Comparison of ENCODE assay signal across 9 cellular contexts in genomic region chr14:68309631-68310030, GRCh38.
DNase-seq lines count a peak whose midpoint lies in the region; ATAC-seq and TF ChIP-seq lines count a peak whose summit lies in the region.
"Had no signal": no experiment of that assay in that cellular context is flagged by ENCODE, and none has a peak within 500 bp of the region (broad histone marks: within the 10 kb centered on the region; RNA-seq: fewer than 3 reads in every experiment).

No MANE protein-coding gene starts in this region.

- no peak overlapping the region for H2BK12ac ChIP-seq in mesenchymal stem cell (ENCODE audit: low read length in 2 of 2)

- ATAC-seq in Right ventricle myocardium superior (ENCODE audit: poor library complexity) (peak; percentile 37), HG02884 (IDR thresholded peaks at IDR 0.05; ENCODE audit: unreplicated experiment) (no peak)
- no peak for ATAC-seq in CD8-positive, alpha-beta T cell
- ATAC-seq in activated T-cell treated with anti-CD3 and anti-CD28 coated beads, Interleukin-2, amount 50 U/mL, for 4 hours: no peak

- 92% methylated on average over 2 of the region's 2 CpGs for WGBS in mesenchymal stem cell

- POLR2A ChIA-PET in CD8-positive, alpha-beta T cell (lab: Charles Lee): no interaction called here

- TF ChIP-seq CTCF in right atrium auricular region (IDR thresholded peaks at IDR 0.05): no peak
- no peak for TF ChIP-seq CTCF in CD8-positive, alpha-beta T cell (IDR thresholded peaks at IDR 0.05)

- DNase-seq in Right ventricle myocardium superior (no peak), right atrium auricular region (ENCODE audit: low spot score) (no peak), RPMI7951 (ENCODE audit: low read depth) (peak; percentile 81), lung microvascular endothelial cell (ENCODE audit: low read depth in 2 of 2) (peak; percentile 49 to 69), mesenchymal stem cell (no peak)
- DNase-seq in CD8-positive, alpha-beta T cell: no peak
- no peak for DNase-seq in activated T-cell treated with anti-CD3 and anti-CD28 coated beads, Interleukin-2, amount 50 U/mL, for 4 hours
- DNase-seq: NCI-H2227 treated with DMSO at 0.1 percent for 48 hours had no signal

- H2BK120ac ChIP-seq in mesenchymal stem cell (ENCODE audit: low read depth, low read length): no peak overlapping the region

- H4K8ac ChIP-seq in mesenchymal stem cell (ENCODE audit: low read length): no peak overlapping the region

- H2AFZ ChIP-seq in mesenchymal stem cell (ENCODE audit: low read depth, low read length): no peak overlapping the region

- H3K36me3 Mint-ChIP-seq in CD8-positive, alpha-beta T cell: no peaks in the 10 kb centered on the region
- peaks cover 2% of the 10 kb centered on the region for H3K36me3 Mint-ChIP-seq in activated T-cell treated with anti-CD3 and anti-CD28 coated beads, Interleukin-2, amount 50 U/mL, for 4 hours (ENCODE audit: insufficient read depth)

- H4K91ac ChIP-seq in mesenchymal stem cell (ENCODE audit: low read length): no peak overlapping the region

- no peak overlapping the region for H3K27ac Mint-ChIP-seq in CD8-positive, alpha-beta T cell

- H3K36me3 ChIP-seq in right atrium auricular region (no peaks in the 10 kb centered on the region), mesenchymal stem cell (ENCODE audit: control insufficient read depth in 1 of 2, insufficient read depth in 2 of 2, low read depth in 1 of 2, low read length in 2 of 2) (no peaks in the 10 kb centered on the region)
- no peaks in the 10 kb centered on the region for H3K36me3 ChIP-seq in CD8-positive, alpha-beta T cell (ENCODE audit: insufficient read depth, low read length)

- no peak overlapping the region for H3K18ac ChIP-seq in mesenchymal stem cell (ENCODE audit: low read depth in 1 of 2, low read length in 2 of 2)

- H3K79me1 ChIP-seq in mesenchymal stem cell (replicated peaks; ENCODE audit: low read length, poor library complexity, severe bottlenecking): no peaks in the 10 kb centered on the region

- peak overlapping the region in 1 of 2 donors; percentile 4 for H3K27ac ChIP-seq in right atrium auricular region
- H3K27ac ChIP-seq in CD8-positive, alpha-beta T cell (ENCODE audit: low read depth, low read length): no peak overlapping the region
- H3K27ac ChIP-seq in mesenchymal stem cell (ENCODE audit: low read length, poor library complexity, severe bottlenecking): no peak overlapping the region

- no peak overlapping the region for H3K9ac ChIP-seq in mesenchymal stem cell (ENCODE audit: low read length)

- no peaks in the 10 kb centered on the region for H3K27me3 Mint-ChIP-seq in CD8-positive, alpha-beta T cell (ENCODE audit: low read depth)
- no peaks in the 10 kb centered on the region for H3K27me3 Mint-ChIP-seq in activated T-cell treated with anti-CD3 and anti-CD28 coated beads, Interleukin-2, amount 50 U/mL, for 4 hours (ENCODE audit: low read depth)

- CTCF ChIA-PET in CD8-positive, alpha-beta T cell (lab: Charles Lee): no interaction called here

- no peak overlapping the region for H2BK15ac ChIP-seq in mesenchymal stem cell (ENCODE audit: low read depth, poor library complexity, severe bottlenecking)

- no peak overlapping the region for H3K4me2 ChIP-seq in mesenchymal stem cell (ENCODE audit: low read length, poor library complexity, severe bottlenecking)

- no peak overlapping the region for H3K23ac ChIP-seq in mesenchymal stem cell (ENCODE audit: low read length in 2 of 2)

- intact Hi-C loops in Right ventricle myocardium superior (cut with DNase I): no loop called here
- intact Hi-C loops in CD8-positive, alpha-beta T cell (cut with DNase I, micrococcal nuclease): no loop called here

- H3K9me3 ChIP-seq in right atrium auricular region: no peaks in the 10 kb centered on the region
- H3K9me3 ChIP-seq in CD8-positive, alpha-beta T cell (ENCODE audit: low read length): no peaks in the 10 kb centered on the region
- no peaks in the 10 kb centered on the region for H3K9me3 ChIP-seq in mesenchymal stem cell (ENCODE audit: control insufficient read depth, low read length)

- H3K27me3 ChIP-seq in right atrium auricular region (no peaks in the 10 kb centered on the region), mesenchymal stem cell (ENCODE audit: control insufficient read depth in 1 of 2, insufficient read depth in 1 of 2, low read length in 2 of 2) (no peaks in the 10 kb centered on the region)
- H3K27me3 ChIP-seq in CD8-positive, alpha-beta T cell (ENCODE audit: insufficient read depth, low read length): no peaks in the 10 kb centered on the region

- H3K14ac ChIP-seq in mesenchymal stem cell (ENCODE audit: low read length in 2 of 2): no peak overlapping the region

- no peak overlapping the region for H3K4me3 Mint-ChIP-seq in CD8-positive, alpha-beta T cell
- no peak overlapping the region for H3K4me3 Mint-ChIP-seq in activated T-cell treated with anti-CD3 and anti-CD28 coated beads, Interleukin-2, amount 50 U/mL, for 4 hours

- no peaks in the 10 kb centered on the region for H3K9me3 Mint-ChIP-seq in CD8-positive, alpha-beta T cell
- no peaks in the 10 kb centered on the region for H3K9me3 Mint-ChIP-seq in activated T-cell treated with anti-CD3 and anti-CD28 coated beads, Interleukin-2, amount 50 U/mL, for 4 hours

- H2AK5ac ChIP-seq in mesenchymal stem cell (ENCODE audit: low read length, severe bottlenecking): no peak overlapping the region

- no peak overlapping the region for H2BK5ac ChIP-seq in mesenchymal stem cell (ENCODE audit: low read depth, low read length, poor library complexity, severe bottlenecking)

- H3K4me1 ChIP-seq in right atrium auricular region (peaks cover 0 to 7% of the 10 kb centered on the region in 2 donors), mesenchymal stem cell (ENCODE audit: control insufficient read depth, insufficient read depth, low read depth, low read length) (no peaks in the 10 kb centered on the region)
- no peaks in the 10 kb centered on the region for H3K4me1 ChIP-seq in CD8-positive, alpha-beta T cell (ENCODE audit: insufficient read depth, low read length)

- H3K4ac ChIP-seq in mesenchymal stem cell (ENCODE audit: low read depth in 1 of 2, low read length in 2 of 2): no peak overlapping the region

- H3K4me1 Mint-ChIP-seq in CD8-positive, alpha-beta T cell (ENCODE audit: low read depth): peaks cover 12% of the 10 kb centered on the region
- peaks cover 42% of the 10 kb centered on the region for H3K4me1 Mint-ChIP-seq in activated T-cell treated with anti-CD3 and anti-CD28 coated beads, Interleukin-2, amount 50 U/mL, for 4 hours (ENCODE audit: low read depth)

- H3K4me3 ChIP-seq in right atrium auricular region: no peak overlapping the region
- no peak overlapping the region for H3K4me3 ChIP-seq in CD8-positive, alpha-beta T cell (ENCODE audit: low read depth, low read length)
- H3K4me3 ChIP-seq in mesenchymal stem cell (ENCODE audit: insufficient read depth in 1 of 2, low read depth in 1 of 2, low read length in 2 of 2): no peak overlapping the region

Comparison
In these comparisons a context has a peak if more than half of its experiments do, and no peak if none do; other contexts are left out.
1. DNase-seq: peak in RPMI7951 (single experiment) and lung microvascular endothelial cell (2 of 2); none in Right ventricle myocardium superior (single experiment), right atrium auricular region (single experiment), CD8-positive, alpha-beta T cell (0 of 7), activated T-cell treated with anti-CD3 and anti-CD28 coated beads, Interleukin-2, amount 50 U/mL, for 4 hours (single experiment) and mesenchymal stem cell (single experiment).